Comparison of ENCODE assay signal across 15 cellular contexts in genomic region chr17:75552847-75553552, GRCh38. TPM values are rescaled to one million over a fixed set of nuclear protein-coding genes. Genes with fewer than 3 reads are reported as not detected.
DNase-seq lines count a peak whose midpoint lies in the region; ATAC-seq and TF ChIP-seq lines count a peak whose summit lies in the region.
"Had no signal": no experiment of that assay in that cellular context is flagged by ENCODE, and none has a peak within 500 bp of the region (broad histone marks: within the 10 kb centered on the region; RNA-seq: fewer than 3 reads in every experiment).

No MANE protein-coding gene starts in this region.

- H3K4me1 ChIP-seq in SK-N-SH (ENCODE audit: control insufficient read depth in 1 of 2, insufficient read depth in 2 of 2, low read depth in 1 of 2, low read length in 1 of 2) (peaks cover 4 to 14% of the 10 kb centered on the region in 2 experiments; a peak in 1 of 4 replicates), stomach (peaks cover 38 to 68% (median 57%) of the 10 kb centered on the region in 4 donors)

- no peak for DNase-seq in SK-N-SH
- DNase-seq in SKM-1 (lab: John Stamatoyannopoulos, UW; ENCODE audit: unreplicated experiment): peak; percentile 31
- peak; percentile 72 for DNase-seq in hepatic stellate cell (ENCODE audit: low spot score)
- DNase-seq in stomach: no peak
- no peak for DNase-seq in CD1c-positive myeloid dendritic cell (ENCODE audit: extremely low spot score)
- no peak for DNase-seq in globus pallidus (ENCODE audit: low spot score)
- DNase-seq: activated CD4-positive, alpha-beta T cell treated with anti-CD3 and anti-CD28 coated beads, Interleukin-2, amount 50 U/mL, for 4 hours; heart left ventricle; NCI-H345; occipital lobe; PC-3; testis had no signal

- no peaks in the 10 kb centered on the region for H3K27me3 ChIP-seq in SK-N-SH (ENCODE audit: insufficient read depth)
- no peaks in the 10 kb centered on the region for H3K27me3 ChIP-seq in stomach
- H3K27me3 ChIP-seq: heart left ventricle, testis had no signal

- H4K20me1 ChIP-seq in SK-N-SH (ENCODE audit: insufficient read depth): no peaks in the 10 kb centered on the region

- intact Hi-C loops in stomach (cut with DNase I; ENCODE audit: low total_unique reads): no loop called here

- WGBS in SK-N-SH (ENCODE audit: low lambda C conversion rate): 80% methylated on average over 6 of the region's 8 CpGs
- 66 to 77% (median 70%) methylated on average over 6 to 8 of the region's 8 CpGs for WGBS in stomach, 5 donors

- no peak overlapping the region for H2AFZ ChIP-seq in SK-N-SH (ENCODE audit: low read depth)

- H3F3A ChIP-seq in SK-N-SH (replicated peaks; ENCODE audit: insufficient read depth): no peaks in the 10 kb centered on the region

- TF ChIP-seq EP300 in SK-N-SH (IDR thresholded peaks at IDR 0.05; ENCODE audit: borderline replicate concordance in 1 of 2, low read depth in 1 of 2, low read length in 1 of 2) (no peak), stomach (IDR thresholded peaks at IDR 0.05) (no peak)

- TF ChIP-seq CTCF in SK-N-SH (IDR thresholded peaks at IDR 0.05) (no peak), stomach (IDR thresholded peaks at IDR 0.05) (no peak)

- H3K4me2 ChIP-seq in SK-N-SH: no peak overlapping the region

- no peak overlapping the region for H3K9ac ChIP-seq in SK-N-SH

- no peak for TF ChIP-seq RAD21 in SK-N-SH (IDR thresholded peaks at IDR 0.05; ENCODE audit: low read length)

- peak; percentile 26 for ATAC-seq in SK-N-SH treated with all-trans-retinoic acid at 6 μM for 48 hours
- no peak for ATAC-seq in GM21576 (IDR thresholded peaks at IDR 0.05; ENCODE audit: unreplicated experiment)
- ATAC-seq: PC-3 had no signal

- no peaks in the 10 kb centered on the region for H3K79me2 ChIP-seq in SK-N-SH (ENCODE audit: insufficient read depth)

- POLR2A ChIA-PET in SK-N-SH (lab: Yijun Ruan, JAX): no interaction called here

- CTCF ChIA-PET in SK-N-SH (lab: Yijun Ruan, JAX): interaction anchor here (1.0 to 3.2 kb wide), 8 partner anchors 9 to 73 kb away, joined by 3 to 11 read pairs (median 4); partner anchors contain the start of gene TSEN54

- no peaks in the 10 kb centered on the region for H3K9me3 ChIP-seq in SK-N-SH
- no peaks in the 10 kb centered on the region for H3K9me3 ChIP-seq in stomach
- H3K9me3 ChIP-seq: heart left ventricle, testis had no signal

- no peak overlapping the region for H3K4me3 ChIP-seq in SK-N-SH (ENCODE audit: low read depth in 2 of 2, low read length in 1 of 2)
- no peak overlapping the region for H3K4me3 ChIP-seq in stomach
- H3K4me3 ChIP-seq: heart left ventricle, testis had no signal

- H3K36me3 ChIP-seq in SK-N-SH (replicated peaks in 1 of 2; ENCODE audit: control insufficient read depth in 1 of 2, insufficient read depth in 2 of 2, low read length in 1 of 2) (no peaks in the 10 kb centered on the region), stomach (peaks cover 0 to 4% (median 0%) of the 10 kb centered on the region in 4 donors)
- H3K36me3 ChIP-seq: heart left ventricle had no signal

- no peak for TF ChIP-seq POLR2A in stomach (IDR thresholded peaks at IDR 0.05)

- H3K9me2 ChIP-seq in SK-N-SH: no peaks in the 10 kb centered on the region

- H3K27ac ChIP-seq in SK-N-SH (ENCODE audit: low read depth in 2 of 2, low read length in 1 of 2): no peak overlapping the region
- H3K27ac ChIP-seq in stomach: peak overlapping the region in 4 of 5 donors; percentile 17 to 62 (median 48)
- H3K27ac ChIP-seq: heart left ventricle, HL-60, testis had no signal

TF ChIP-seq in SK-N-SH treated with all-trans-retinoic acid at 6 μM for 48 hours, 23 proteins besides CTCF, POLR2A, EP300 and RAD21:
- TF ChIP-seq RARB (CRISPR knock-in tag; IDR thresholded peaks at IDR 0.05) (no peak), ARNTL (CRISPR knock-in tag; IDR thresholded peaks at IDR 0.05; ENCODE audit: borderline replicate concordance, low read depth) (no peak), ISL1 (CRISPR knock-in tag; IDR thresholded peaks at IDR 0.05) (no peak), TOX (CRISPR knock-in tag; IDR thresholded peaks at IDR 0.05; ENCODE audit: borderline replicate concordance) (no peak), ZFP3 (CRISPR knock-in tag; IDR thresholded peaks at IDR 0.05) (no peak), ZNF8 (CRISPR knock-in tag; IDR thresholded peaks at IDR 0.05) (no peak), ZFP30 (CRISPR knock-in tag; IDR thresholded peaks at IDR 0.05) (no peak)

TF ChIP-seq in SK-N-SH, 30 proteins besides CTCF, POLR2A, EP300 and RAD21 (continues in another document):
- TF ChIP-seq SMC3 (IDR thresholded peaks at IDR 0.05; ENCODE audit: low read depth, low read length): no peak
- no peak for TF ChIP-seq MEF2A (IDR thresholded peaks at IDR 0.05; ENCODE audit: borderline replicate concordance, low read depth)
- TF ChIP-seq USF1 (IDR thresholded peaks at IDR 0.05; ENCODE audit: borderline replicate concordance, low read depth): no peak
- TF ChIP-seq MXI1 (IDR thresholded peaks at IDR 0.05; ENCODE audit: low read depth, low read length): no peak
- TF ChIP-seq JUND (IDR thresholded peaks at IDR 0.05): no peak
- TF ChIP-seq ZBTB33 (IDR thresholded peaks at IDR 0.05; ENCODE audit: borderline replicate concordance, low read depth): no peak
- TF ChIP-seq NRF1 (IDR thresholded peaks at IDR 0.05; ENCODE audit: low read depth, low read length): no peak
- TF ChIP-seq IRF3 (IDR thresholded peaks at IDR 0.05; ENCODE audit: low read depth, low read length): no peak
- TF ChIP-seq GABPA (IDR thresholded peaks at IDR 0.05; ENCODE audit: low read depth): no peak
- no peak for TF ChIP-seq TCF12 (IDR thresholded peaks at IDR 0.05)
- TF ChIP-seq EZH2phosphoT487 (IDR thresholded peaks at IDR 0.05; ENCODE audit: borderline replicate concordance, low read depth): no peak
- no peak for TF ChIP-seq FOXM1 (IDR thresholded peaks at IDR 0.05; ENCODE audit: low read depth)
- TF ChIP-seq RFX5 (IDR thresholded peaks at IDR 0.05; ENCODE audit: low read length): no peak

RNA-seq across cellular contexts. Expression of gene LLGL2, which starts 27.5 kb away (rescaled TPM):
- polyA plus RNA-seq in SK-N-SH (2012; rRNA removed): 4.4 and 6.7 TPM in 2 replicates
- polyA plus RNA-seq in SK-N-SH (2012; cell fraction: cytosol; rRNA removed): 1.7 and 3.1 TPM in 2 replicates
- polyA plus RNA-seq in SK-N-SH (2012; cell fraction: nucleus; rRNA removed): 14.0 and 23.1 TPM in 2 replicates
- 100 to 1,000 TPM in 4 of 5 donors, 10 to 100 TPM in 1; 72.3 to 565 (median 165) TPM for total RNA-seq in stomach
- polyA plus RNA-seq in stomach: 100 to 1,000 TPM; 144 to 199 (median 184) TPM

RNA-seq across cellular contexts. Expression of gene MYO15B, which starts 34.6 kb away (rescaled TPM):
- polyA plus RNA-seq in SK-N-SH (2012; rRNA removed): 9.7 and 10.3 TPM in 2 replicates
- polyA plus RNA-seq in SK-N-SH (2012; cell fraction: cytosol; rRNA removed): 1.2 and 2.0 TPM in 2 replicates
- 82.9 and 131 TPM in 2 replicates for polyA plus RNA-seq in SK-N-SH (2012; cell fraction: nucleus; rRNA removed)
- 100 to 1,000 TPM; 138 to 515 (median 186) TPM for total RNA-seq in stomach
- polyA plus RNA-seq in stomach: 10 to 100 TPM; 67.7 to 82.3 (median 68.5) TPM

RNA-seq across cellular contexts. Expression of gene TSEN54, which starts 36.7 kb away (rescaled TPM):
- polyA plus RNA-seq in SK-N-SH (2012; rRNA removed) (29.8 and 37.7 TPM in 2 replicates), stomach (10 to 100 TPM; 20.8 to 49.7 (median 36.2) TPM)
- 14.2 and 21.1 TPM in 2 replicates for polyA plus RNA-seq in SK-N-SH (2012; cell fraction: cytosol; rRNA removed)
- polyA plus RNA-seq in SK-N-SH (2012; cell fraction: nucleus; rRNA removed): 85.0 and 113 TPM in 2 replicates
- total RNA-seq in stomach: 100 to 1,000 TPM in 2 of 5 donors, 10 to 100 TPM in 3; 13.2 to 219 (median 48.1) TPM

RNA-seq across cellular contexts. Expression of gene CASKIN2, which starts 37.7 kb away (rescaled TPM):
- polyA plus RNA-seq in SK-N-SH (2012; rRNA removed) (5.2 and 6.5 TPM in 2 replicates), stomach (1 to 10 TPM; 5.4 to 9.3 (median 8.8) TPM)
- 2.3 and 4.5 TPM in 2 replicates for polyA plus RNA-seq in SK-N-SH (2012; cell fraction: cytosol; rRNA removed)
- polyA plus RNA-seq in SK-N-SH (2012; cell fraction: nucleus; rRNA removed): 18.8 and 32.9 TPM in 2 replicates
- 10 to 100 TPM in 4 of 5 donors, 1 to 10 TPM in 1; 9.0 to 27.4 (median 15.6) TPM for total RNA-seq in stomach

Comparison
In these comparisons a context has a peak if more than half of its experiments do, and no peak if none do; other contexts are left out.
1. DNase-seq: peak in SKM-1 (single experiment) and hepatic stellate cell (single experiment); none in SK-N-SH (single experiment), stomach (single experiment), CD1c-positive myeloid dendritic cell (single experiment) and globus pallidus (single experiment).
2. H3K27ac ChIP-seq: peak in stomach (4 of 5); none in SK-N-SH (0 of 2).
3. RNA of gene LLGL2, which starts 27.5 kb away (polyA plus RNA-seq): 144 to 199 TPM in stomach; 1.7 to 23.1 TPM in SK-N-SH; every median in the first group is over 4 times any median in the second.